In genomic region chr17:4950757-4951204, GRCh38 we compare ENCODE assay signal across 8 cellular contexts. TPM values are rescaled to one million over a fixed set of nuclear protein-coding genes. Genes with fewer than 3 reads are reported as not detected.
DNase-seq lines count a peak whose midpoint lies in the region; TF ChIP-seq lines count a peak whose summit lies in the region.

ENO3 (plus strand) TSS chr17:4951119; CDS start chr17:4951830, 711 bp downstream.

- H3K27me3 ChIP-seq in WERI-Rb-1 (ENCODE audit: insufficient read depth, low read depth, severe bottlenecking) = no peaks in the 10 kb centered on the region
- H3K27me3 ChIP-seq in skeletal muscle satellite cell (ENCODE audit: control insufficient read depth, insufficient read depth, low read length) = no peaks in the 10 kb centered on the region

- H3K27ac ChIP-seq in WERI-Rb-1 = peak within 1 kb of the TSS; percentile 95

- peaks cover 41% of the 10 kb centered on the region for H3K4me1 ChIP-seq in skeletal muscle satellite cell (ENCODE audit: control insufficient read depth, insufficient read depth, low read length)

- TF ChIP-seq CTCF in WERI-Rb-1 (IDR thresholded peaks at IDR 0.05; ENCODE audit: low read depth, low read length) = no peak

- peak; percentile 62 for DNase-seq in activated effector memory CD4-positive, alpha-beta T cell treated with anti-CD3 and anti-CD28 coated beads, Interleukin-2, amount 50 U/mL, for 16 hours
- no peak for DNase-seq in activated effector memory CD4-positive, alpha-beta T cell treated with Interleukin-2 at 50 U/mL for 16 hours
- DNase-seq in WERI-Rb-1 (peak; percentile 78), cardiac septum (ENCODE audit: low spot score) (no peak), GM19240 (ENCODE audit: insufficient read length, low spot score) (no peak), inferior parietal cortex (ENCODE audit: extremely low spot score) (no peak), cerebellar nuclear complex (lab: John Stamatoyannopoulos, UW) (no peak)

- peak within 1 kb of the TSS; percentile 62 for H3K4me3 ChIP-seq in WERI-Rb-1 (ENCODE audit: low read depth, low read length)
- peak within 1 kb of the TSS; percentile 66 for H3K4me3 ChIP-seq in skeletal muscle satellite cell (ENCODE audit: low read length)

- H3K36me3 ChIP-seq in WERI-Rb-1 (peaks cover 33% of the 10 kb centered on the region), skeletal muscle satellite cell (ENCODE audit: insufficient read depth, low read length) (peaks cover 17% of the 10 kb centered on the region)

- H3K9me3 ChIP-seq in WERI-Rb-1 (ENCODE audit: severe bottlenecking) (no peaks in the 10 kb centered on the region), skeletal muscle satellite cell (replicated peaks; ENCODE audit: low read length) (no peaks in the 10 kb centered on the region)

- peak within 1 kb of the TSS; percentile 81 for H3K9ac ChIP-seq in skeletal muscle satellite cell (ENCODE audit: low read depth, low read length)

- peak within 1 kb of the TSS; percentile 92 for H3K4me2 ChIP-seq in skeletal muscle satellite cell (ENCODE audit: low read length)

- intact Hi-C loops in cardiac septum (cut with DNase I) = loop anchor here (1.0 kb wide), 1 partner anchor 16 kb away; no protein-coding TSS in a partner anchor

RNA-seq across cellular contexts. Expression of gene ENO3, which starts in this region (rescaled TPM):
- 382 TPM for total RNA-seq in cardiac septum
- total RNA-seq in skeletal muscle satellite cell (2012; rRNA removed) = 2.5 and 37.8 TPM in 2 replicates

Comparison
In these comparisons a context has a peak if more than half of its experiments do, and no peak if none do; other contexts are left out.
1. DNase-seq: peak in activated effector memory CD4-positive, alpha-beta T cell treated with anti-CD3 and anti-CD28 coated beads, Interleukin-2, amount 50 U/mL, for 16 hours (single experiment) and WERI-Rb-1 (single experiment); none in activated effector memory CD4-positive, alpha-beta T cell treated with Interleukin-2 at 50 U/mL for 16 hours (single experiment), cardiac septum (single experiment), GM19240 (single experiment), inferior parietal cortex (single experiment) and cerebellar nuclear complex (0 of 2).